Comparison of ENCODE assay signal across 30 cellular contexts in the genomic region with DNA sequence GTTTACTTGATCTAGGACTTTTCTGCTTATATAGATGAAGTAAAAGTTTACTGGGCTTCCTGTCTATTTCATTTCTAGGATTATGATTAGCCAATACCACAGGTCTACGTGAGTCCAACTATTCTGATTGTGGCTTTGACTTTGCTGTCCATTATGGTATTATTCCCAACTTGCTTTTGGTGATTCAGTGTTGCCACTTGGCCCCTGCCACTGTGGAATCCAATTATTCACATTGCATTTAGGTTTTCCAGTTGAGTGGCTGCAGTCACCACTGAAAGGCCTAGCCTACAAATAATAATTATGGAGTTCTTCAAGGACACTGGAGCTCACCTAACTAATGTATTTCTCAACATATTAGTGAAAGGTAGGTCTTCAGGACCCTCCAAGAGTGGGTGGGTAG.
"Had no signal": no experiment of that assay in that cellular context is flagged by ENCODE, and none has a peak within 500 bp of the region (broad histone marks: within the 10 kb centered on the region; RNA-seq: fewer than 3 reads in every experiment).

No MANE protein-coding gene starts in this region.

- DNase-seq: activated CD4-positive, alpha-beta T cell treated with anti-CD3 and anti-CD28 coated beads for 36 hours; activated CD4-positive, alpha-beta T cell treated with anti-CD3 and anti-CD28 coated beads, Interleukin-2, amount 10 ng/mL, durations not matched to agents 7 days and 5 days; activated CD4-positive, alpha-beta T cell treated with anti-CD3 and anti-CD28 coated beads, Interleukin-2, amount 50 U/mL, for 48 hours; activated CD8-positive, alpha-beta T cell treated with anti-CD3 and anti-CD28 coated beads, Interleukin-2, amount 10 ng/mL, durations not matched to agents 7 days and 5 days; activated gamma-delta T cell; activated naive CD4-positive, alpha-beta T cell treated with Interleukin-2 at 50 U/mL for 16 hours; activated naive CD8-positive, alpha-beta T cell treated with anti-CD3 and anti-CD28 coated beads, Interleukin-2, amount 10 ng/mL, durations not matched to agents 7 days and 5 days; activated T-cell treated with anti-CD3 and anti-CD28 coated beads, Interleukin-2, amount 50 U/mL, for 24 hours; amygdala; Kasumi-1; KBM-7; MM.1S; MV-4-11; NCI-H1092; NCI-H1436 treated with DMSO at 0.1 percent for 48 hours; NCI-H1694 treated with DMSO at 0.1 percent for 48 hours; NCI-H2029; NCI-H510A; NCI-H526; NCI-H748 treated with DMSO at 0.1 percent for 48 hours; NK-92 treated with Interleukin-12 subunit alpha and Interleukin-12 subunit beta, amount 100 ng/mL, for 24 hours; PC-9; SHP77; SJCRH30 had no signal

- H3K36me3 ChIP-seq: ascending aorta, breast epithelium, SJCRH30 had no signal

- H3K9me3 ChIP-seq: ascending aorta, breast epithelium, SJCRH30 had no signal

- H3K4me3 ChIP-seq: ascending aorta, breast epithelium, PC-9, SJCRH30, SK-N-MC had no signal

- FAIRE-seq: TTC549 had no signal

- ATAC-seq: activated CD4-positive, alpha-beta T cell treated with anti-CD3 and anti-CD28 coated beads for 36 hours; activated CD4-positive, CD25-positive, alpha-beta regulatory T cell treated with anti-CD3 and anti-CD28 coated beads, Interleukin-2, amount 50 U/mL, for 24 hours; activated CD8-positive, alpha-beta T cell treated with anti-CD3 and anti-CD28 coated beads, Interleukin-2, amount 10 ng/mL, durations not matched to agents 7 days and 5 days; WTC11 had no signal

- H3K4me1 ChIP-seq: ascending aorta, breast epithelium, SJCRH30 had no signal
